In the genomic region with DNA sequence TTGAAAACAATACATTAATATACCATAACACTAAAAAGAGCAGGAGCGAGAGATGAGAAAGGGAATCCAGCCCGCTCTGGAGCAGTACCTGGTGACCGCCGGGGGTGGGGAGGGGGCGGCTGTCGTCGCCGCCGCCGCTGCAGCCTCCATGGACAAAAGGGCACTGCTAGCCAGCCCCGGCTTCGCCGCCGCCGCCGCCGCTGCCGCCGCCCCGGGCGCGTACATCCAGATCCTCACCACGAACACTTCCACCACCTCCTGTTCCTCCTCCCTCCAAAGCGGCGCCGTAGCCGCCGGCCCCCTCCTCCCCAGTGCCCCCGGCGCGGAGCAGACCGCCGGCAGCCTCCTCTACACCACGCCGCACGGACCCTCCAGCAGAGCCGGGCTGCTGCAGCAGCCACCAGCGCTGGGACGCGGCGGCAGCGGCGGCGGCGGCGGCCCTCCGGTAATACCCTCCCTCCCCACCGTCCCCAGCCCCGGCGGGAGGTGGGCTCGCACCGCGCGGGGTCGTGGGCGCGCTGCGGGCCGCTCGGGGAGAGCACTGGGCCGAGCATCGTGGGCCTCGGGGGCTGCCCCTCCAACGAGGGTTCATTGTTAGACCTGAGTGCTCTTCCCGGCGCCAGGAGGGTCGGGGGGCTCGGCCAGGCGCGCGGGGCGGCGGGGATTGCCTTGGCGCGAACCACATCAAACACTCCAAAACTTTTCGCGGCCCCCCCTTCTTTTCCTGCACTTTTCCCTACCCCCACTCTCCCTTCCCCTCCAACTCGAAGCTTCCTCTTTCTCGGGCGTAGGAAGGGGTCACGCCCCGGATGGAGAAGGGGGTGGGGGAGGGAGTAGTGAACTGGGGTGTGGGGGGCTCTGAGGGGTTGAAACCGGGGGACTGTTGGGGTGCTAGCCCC, we compare ENCODE assay signal across 1 cellular context.
A peak's percentile ranks its signal among the peaks of the same experiment; 100 is the strongest.
TF ChIP-seq lines count a peak whose summit lies in the region.

No MANE protein-coding gene starts in this region.

TF ChIP-seq in K562, 482 proteins besides CTCF, POLR2A, EP300 and RAD21 (continued from another document):
- TF ChIP-seq STAT5A (IDR thresholded peaks at IDR 0.05; ENCODE audit: borderline replicate concordance, low read length) (peak; percentile 14; the same call in 1 of the 2 replicates), HNRNPLL (IDR thresholded peaks at IDR 0.05; ENCODE audit: low read depth, low read length, poor library complexity, severe bottlenecking) (no peak), BMI1 (IDR thresholded peaks at IDR 0.05; ENCODE audit: low read length) (no peak), ZNF134 (CRISPR knock-in tag; conservative IDR thresholded peaks at IDR 0.05) (no peak), GABPB1 (CRISPR knock-in tag; IDR thresholded peaks at IDR 0.05) (no peak), NELFE (IDR thresholded peaks at IDR 0.05; ENCODE audit: insufficient read depth, insufficient read length) (no peak), CBX5 (IDR thresholded peaks at IDR 0.05; ENCODE audit: borderline replicate concordance, low read depth) (no peak), ZNF217 (CRISPR knock-in tag; IDR thresholded peaks at IDR 0.05) (no peak), SRSF7 (optimal IDR thresholded peaks at IDR 0.05; ENCODE audit: low read depth, low read length) (no peak), NFE2L1 (tag; IDR thresholded peaks at IDR 0.05; ENCODE audit: borderline replicate concordance, low read depth) (no peak), ZNF165 (CRISPR knock-in tag; IDR thresholded peaks at IDR 0.05; ENCODE audit: borderline replicate concordance) (no peak), ZNF77 (CRISPR knock-in tag; IDR thresholded peaks at IDR 0.05) (no peak), CXXC5 (CRISPR knock-in tag; IDR thresholded peaks at IDR 0.05) (0 out of 2 replicates have a peak, but pooled peaks have one; percentile 6), HNRNPL (IDR thresholded peaks at IDR 0.05; ENCODE audit: low read depth, low read length) (peak; percentile 79; the same call in 1 of the 2 replicates), SMAD2 (IDR thresholded peaks at IDR 0.05; ENCODE audit: low read depth, low read length) (no peak), DPF2 (IDR thresholded peaks at IDR 0.05) (peak; percentile 27), FOXP1 (CRISPR knock-in tag; IDR thresholded peaks at IDR 0.05) (no peak; the same call in 1 of the 2 replicates)
- TF ChIP-seq, protein P1, sequence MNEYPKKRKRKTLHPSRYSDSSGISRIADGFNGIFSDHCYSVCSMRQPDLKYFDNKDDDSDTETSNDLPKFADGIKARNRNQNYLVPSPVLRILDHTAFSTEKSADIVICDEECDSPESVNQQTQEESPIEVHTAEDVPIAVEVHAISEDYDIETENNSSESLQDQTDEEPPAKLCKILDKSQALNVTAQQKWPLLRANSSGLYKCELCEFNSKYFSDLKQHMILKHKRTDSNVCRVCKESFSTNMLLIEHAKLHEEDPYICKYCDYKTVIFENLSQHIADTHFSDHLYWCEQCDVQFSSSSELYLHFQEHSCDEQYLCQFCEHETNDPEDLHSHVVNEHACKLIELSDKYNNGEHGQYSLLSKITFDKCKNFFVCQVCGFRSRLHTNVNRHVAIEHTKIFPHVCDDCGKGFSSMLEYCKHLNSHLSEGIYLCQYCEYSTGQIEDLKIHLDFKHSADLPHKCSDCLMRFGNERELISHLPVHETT (CRISPR knock-in tag; conservative IDR thresholded peaks at IDR 0.05 in 1 of 2, IDR thresholded peaks at IDR 0.05 in 1 of 2): no peak
- TF ChIP-seq, protein P2, sequence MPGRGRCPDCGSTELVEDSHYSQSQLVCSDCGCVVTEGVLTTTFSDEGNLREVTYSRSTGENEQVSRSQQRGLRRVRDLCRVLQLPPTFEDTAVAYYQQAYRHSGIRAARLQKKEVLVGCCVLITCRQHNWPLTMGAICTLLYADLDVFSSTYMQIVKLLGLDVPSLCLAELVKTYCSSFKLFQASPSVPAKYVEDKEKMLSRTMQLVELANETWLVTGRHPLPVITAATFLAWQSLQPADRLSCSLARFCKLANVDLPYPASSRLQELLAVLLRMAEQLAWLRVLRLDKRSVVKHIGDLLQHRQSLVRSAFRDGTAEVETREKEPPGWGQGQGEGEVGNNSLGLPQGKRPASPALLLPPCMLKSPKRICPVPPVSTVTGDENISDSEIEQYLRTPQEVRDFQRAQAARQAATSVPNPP (IDR thresholded peaks at IDR 0.05; ENCODE audit: borderline replicate concordance, insufficient read depth, insufficient read length): no peak
- TF ChIP-seq, protein P3, sequence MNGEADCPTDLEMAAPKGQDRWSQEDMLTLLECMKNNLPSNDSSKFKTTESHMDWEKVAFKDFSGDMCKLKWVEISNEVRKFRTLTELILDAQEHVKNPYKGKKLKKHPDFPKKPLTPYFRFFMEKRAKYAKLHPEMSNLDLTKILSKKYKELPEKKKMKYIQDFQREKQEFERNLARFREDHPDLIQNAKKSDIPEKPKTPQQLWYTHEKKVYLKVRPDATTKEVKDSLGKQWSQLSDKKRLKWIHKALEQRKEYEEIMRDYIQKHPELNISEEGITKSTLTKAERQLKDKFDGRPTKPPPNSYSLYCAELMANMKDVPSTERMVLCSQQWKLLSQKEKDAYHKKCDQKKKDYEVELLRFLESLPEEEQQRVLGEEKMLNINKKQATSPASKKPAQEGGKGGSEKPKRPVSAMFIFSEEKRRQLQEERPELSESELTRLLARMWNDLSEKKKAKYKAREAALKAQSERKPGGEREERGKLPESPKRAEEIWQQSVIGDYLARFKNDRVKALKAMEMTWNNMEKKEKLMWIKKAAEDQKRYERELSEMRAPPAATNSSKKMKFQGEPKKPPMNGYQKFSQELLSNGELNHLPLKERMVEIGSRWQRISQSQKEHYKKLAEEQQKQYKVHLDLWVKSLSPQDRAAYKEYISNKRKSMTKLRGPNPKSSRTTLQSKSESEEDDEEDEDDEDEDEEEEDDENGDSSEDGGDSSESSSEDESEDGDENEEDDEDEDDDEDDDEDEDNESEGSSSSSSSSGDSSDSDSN (IDR thresholded peaks at IDR 0.05; ENCODE audit: borderline replicate concordance in 1 of 2, low read depth in 2 of 2, low read length in 2 of 2): no peak
- TF ChIP-seq, protein P4, sequence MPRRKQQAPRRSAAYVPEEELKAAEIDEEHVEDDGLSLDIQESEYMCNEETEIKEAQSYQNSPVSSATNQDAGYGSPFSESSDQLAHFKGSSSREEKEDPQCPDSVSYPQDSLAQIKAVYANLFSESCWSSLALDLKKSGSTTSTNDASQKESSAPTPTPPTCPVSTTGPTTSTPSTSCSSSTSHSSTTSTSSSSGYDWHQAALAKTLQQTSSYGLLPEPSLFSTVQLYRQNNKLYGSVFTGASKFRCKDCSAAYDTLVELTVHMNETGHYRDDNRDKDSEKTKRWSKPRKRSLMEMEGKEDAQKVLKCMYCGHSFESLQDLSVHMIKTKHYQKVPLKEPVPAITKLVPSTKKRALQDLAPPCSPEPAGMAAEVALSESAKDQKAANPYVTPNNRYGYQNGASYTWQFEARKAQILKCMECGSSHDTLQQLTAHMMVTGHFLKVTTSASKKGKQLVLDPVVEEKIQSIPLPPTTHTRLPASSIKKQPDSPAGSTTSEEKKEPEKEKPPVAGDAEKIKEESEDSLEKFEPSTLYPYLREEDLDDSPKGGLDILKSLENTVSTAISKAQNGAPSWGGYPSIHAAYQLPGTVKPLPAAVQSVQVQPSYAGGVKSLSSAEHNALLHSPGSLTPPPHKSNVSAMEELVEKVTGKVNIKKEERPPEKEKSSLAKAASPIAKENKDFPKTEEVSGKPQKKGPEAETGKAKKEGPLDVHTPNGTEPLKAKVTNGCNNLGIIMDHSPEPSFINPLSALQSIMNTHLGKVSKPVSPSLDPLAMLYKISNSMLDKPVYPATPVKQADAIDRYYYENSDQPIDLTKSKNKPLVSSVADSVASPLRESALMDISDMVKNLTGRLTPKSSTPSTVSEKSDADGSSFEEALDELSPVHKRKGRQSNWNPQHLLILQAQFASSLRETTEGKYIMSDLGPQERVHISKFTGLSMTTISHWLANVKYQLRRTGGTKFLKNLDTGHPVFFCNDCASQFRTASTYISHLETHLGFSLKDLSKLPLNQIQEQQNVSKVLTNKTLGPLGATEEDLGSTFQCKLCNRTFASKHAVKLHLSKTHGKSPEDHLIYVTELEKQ (CRISPR knock-in tag; IDR thresholded peaks at IDR 0.05): no peak
- TF ChIP-seq, protein P5, sequence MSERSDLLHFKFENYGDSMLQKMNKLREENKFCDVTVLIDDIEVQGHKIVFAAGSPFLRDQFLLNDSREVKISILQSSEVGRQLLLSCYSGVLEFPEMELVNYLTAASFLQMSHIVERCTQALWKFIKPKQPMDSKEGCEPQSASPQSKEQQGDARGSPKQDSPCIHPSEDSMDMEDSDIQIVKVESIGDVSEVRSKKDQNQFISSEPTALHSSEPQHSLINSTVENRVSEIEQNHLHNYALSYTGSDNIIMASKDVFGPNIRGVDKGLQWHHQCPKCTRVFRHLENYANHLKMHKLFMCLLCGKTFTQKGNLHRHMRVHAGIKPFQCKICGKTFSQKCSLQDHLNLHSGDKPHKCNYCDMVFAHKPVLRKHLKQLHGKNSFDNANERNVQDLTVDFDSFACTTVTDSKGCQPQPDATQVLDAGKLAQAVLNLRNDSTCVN (CRISPR knock-in tag; IDR thresholded peaks at IDR 0.05): peak; percentile 58; the same call in 1 of the 2 replicates
TF ChIP-seq in K562: peak in this region for 98.
